15 cellular contexts compared by ENCODE assay signal in the genomic region with DNA sequence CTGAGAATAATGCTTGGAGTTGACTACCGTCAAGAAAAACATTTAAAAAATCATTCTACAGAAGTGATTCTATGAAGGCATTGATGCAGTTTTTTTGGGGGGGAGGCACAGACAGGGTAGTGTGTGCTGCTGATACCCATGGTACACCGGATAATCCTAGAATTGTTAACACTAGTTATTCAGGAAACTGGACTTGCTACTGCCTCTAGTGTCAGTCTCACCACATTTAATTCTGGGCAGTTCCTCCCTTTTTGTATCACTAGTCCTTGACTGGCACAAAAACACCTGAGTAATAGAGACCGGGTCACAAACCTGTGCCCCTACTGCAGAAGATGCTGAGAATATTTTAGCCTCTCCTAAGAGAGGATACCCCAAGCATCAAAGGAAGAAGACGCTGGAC. TPM values are rescaled to one million over a fixed set of nuclear protein-coding genes. Genes with fewer than 3 reads are reported as not detected.
"Had no signal": no experiment of that assay in that cellular context is flagged by ENCODE, and none has a peak within 500 bp of the region (broad histone marks: within the 10 kb centered on the region; RNA-seq: fewer than 3 reads in every experiment).

No MANE protein-coding gene starts in this region.

- H3K36me3 ChIP-seq: heart left ventricle, left ventricle myocardium inferior had no signal

- H3K9me3 ChIP-seq: body of pancreas, heart left ventricle, left ventricle myocardium inferior had no signal

- H3K36me3 Mint-ChIP-seq: activated naive CD4-positive, alpha-beta T cell treated with anti-CD3 and anti-CD28 coated beads, Interleukin-2, amount 50 U/mL, for 24 hours; stimulated activated naive B cell treated with anti-CD40 and anti-IgM and Interleukin-4, amounts not matched to agents 10 μg/mL and 1 μg/mL and 100 μg/mL, for 72 hours had no signal

- H3K27me3 ChIP-seq: body of pancreas, heart left ventricle had no signal

- H3K27me3 Mint-ChIP-seq: dendritic cell treated with granulocyte-macrophage colony-stimulating factor and Interleukin-4, amounts not matched to agents 40 ng/mL and 50 ng/mL, for 4 days had no signal

- ATAC-seq: body of pancreas; heart left ventricle; right cardiac atrium; stimulated activated naive B cell treated with anti-CD40 and anti-IgM and Interleukin-4, amounts not matched to agents 10 μg/mL and 1 μg/mL and 100 μg/mL, for 72 hours had no signal

- H3K9me3 Mint-ChIP-seq: activated naive CD4-positive, alpha-beta T cell treated with anti-CD3 and anti-CD28 coated beads, Interleukin-2, amount 50 U/mL, for 24 hours; central memory CD8-positive, alpha-beta T cell; dendritic cell treated with granulocyte-macrophage colony-stimulating factor and Interleukin-4, amounts not matched to agents 40 ng/mL and 50 ng/mL, for 4 days; neural crest cell; stimulated activated naive B cell treated with anti-CD40 and anti-IgM and Interleukin-4, amounts not matched to agents 10 μg/mL and 1 μg/mL and 100 μg/mL, for 72 hours had no signal

- H3K4me1 ChIP-seq: body of pancreas, heart left ventricle, left ventricle myocardium inferior had no signal

- H3K4me1 Mint-ChIP-seq: activated naive CD4-positive, alpha-beta T cell treated with anti-CD3 and anti-CD28 coated beads, Interleukin-2, amount 50 U/mL, for 24 hours; central memory CD8-positive, alpha-beta T cell; neural crest cell; stimulated activated naive B cell treated with anti-CD40 and anti-IgM and Interleukin-4, amounts not matched to agents 10 μg/mL and 1 μg/mL and 100 μg/mL, for 72 hours had no signal

- DNase-seq: body of pancreas; foreskin fibroblast; heart left ventricle; left ventricle myocardium inferior; mesenchymal stem cell; right cardiac atrium; stimulated activated CD4-positive, alpha-beta T cell treated with anti-CD3 and anti-CD28 coated beads, Interleukin-1b, Interleukin-23, amount 100 ng/mL, for 48 hours; stimulated activated naive B cell treated with anti-CD40 and anti-IgM and Interleukin-4, amounts not matched to agents 10 μg/mL and 1 μg/mL and 100 μg/mL, for 72 hours; trophoblast cell had no signal

- H3K4me3 Mint-ChIP-seq: activated naive CD4-positive, alpha-beta T cell treated with anti-CD3 and anti-CD28 coated beads, Interleukin-2, amount 50 U/mL, for 24 hours; central memory CD8-positive, alpha-beta T cell; dendritic cell treated with granulocyte-macrophage colony-stimulating factor and Interleukin-4, amounts not matched to agents 40 ng/mL and 50 ng/mL, for 4 days; neural crest cell; stimulated activated naive B cell treated with anti-CD40 and anti-IgM and Interleukin-4, amounts not matched to agents 10 μg/mL and 1 μg/mL and 100 μg/mL, for 72 hours had no signal

- H3K27ac ChIP-seq: body of pancreas, heart left ventricle, left ventricle myocardium inferior had no signal

- H3K27ac Mint-ChIP-seq: activated naive CD4-positive, alpha-beta T cell treated with anti-CD3 and anti-CD28 coated beads, Interleukin-2, amount 50 U/mL, for 24 hours; dendritic cell treated with granulocyte-macrophage colony-stimulating factor and Interleukin-4, amounts not matched to agents 40 ng/mL and 50 ng/mL, for 4 days; stimulated activated naive B cell treated with anti-CD40 and anti-IgM and Interleukin-4, amounts not matched to agents 10 μg/mL and 1 μg/mL and 100 μg/mL, for 72 hours had no signal

- H3K4me3 ChIP-seq: body of pancreas, heart left ventricle, left ventricle myocardium inferior had no signal

RNA-seq across cellular contexts. Expression of gene OR2F2, which starts 20.1 kb away (rescaled TPM):
- total RNA-seq: body of pancreas; heart left ventricle; left ventricle myocardium inferior; neural crest cell; right cardiac atrium; T-helper 2 cell treated with Interferon-gamma antibody and Interleukin-4, amounts not matched to agents 100 ng/mL and 5 ng/mL, for 36 hours had no signal
- polyA plus RNA-seq: esophagus, heart left ventricle, right cardiac atrium had no signal

RNA-seq across cellular contexts. Expression of gene OR2F1, which starts 39.7 kb away (rescaled TPM):
- total RNA-seq: body of pancreas; heart left ventricle; left ventricle myocardium inferior; neural crest cell; right cardiac atrium; T-helper 2 cell treated with Interferon-gamma antibody and Interleukin-4, amounts not matched to agents 100 ng/mL and 5 ng/mL, for 36 hours had no signal
- polyA plus RNA-seq: esophagus, heart left ventricle, right cardiac atrium had no signal
